Comparison of ENCODE assay signal across 21 cellular contexts in genomic region chr4:81538712-81539432, GRCh38.
DNase-seq lines count a peak whose midpoint lies in the region; ATAC-seq and TF ChIP-seq lines count a peak whose summit lies in the region.
"Had no signal": no experiment of that assay in that cellular context is flagged by ENCODE, and none has a peak within 500 bp of the region (broad histone marks: within the 10 kb centered on the region; RNA-seq: fewer than 3 reads in every experiment).

No MANE protein-coding gene starts in this region.

- H3K79me2 ChIP-seq in GM23338 (replicated peaks; ENCODE audit: insufficient read depth): no peaks in the 10 kb centered on the region

- no peaks in the 10 kb centered on the region for H3K36me3 Mint-ChIP-seq in GM23338 (ENCODE audit: low read depth)
- no peaks in the 10 kb centered on the region for H3K36me3 Mint-ChIP-seq in naive B cell
- peaks cover 17% of the 10 kb centered on the region for H3K36me3 Mint-ChIP-seq in nephron progenitor cell (ENCODE audit: low read depth)
- H3K36me3 Mint-ChIP-seq: CD4-positive, CD25-positive, alpha-beta regulatory T cell had no signal

- DNase-seq in DMS153 (lab: John Stamatoyannopoulos, UW) (peak; percentile 54), DMS153 treated with DMSO at 0.1 percent for 48 hours (lab: John Stamatoyannopoulos, UW; ENCODE audit: unreplicated experiment) (no peak), GM23338 (ENCODE audit: low spot score) (no peak), SK-N-MC (ENCODE audit: low read depth, low spot score) (no peak), naive B cell (no peak), NCI-H2029 (lab: John Stamatoyannopoulos, UW) (no peak), nephron progenitor cell (no peak)
- DNase-seq: AML-193; CD4-positive, CD25-positive, alpha-beta regulatory T cell; COR-L47; DMS 273 treated with DMSO at 0.1 percent for 48 hours; H7; HFFc6; NCI-H1048; NCI-H146; NCI-H2081; SIG-M5; T-helper 17 cell had no signal

- H3K4me3 ChIP-seq in GM23338 (no peak overlapping the region), SK-N-MC (peak overlapping the region; percentile 12; the same call in 1 of the 2 replicates)

- no peak overlapping the region for H3K9ac ChIP-seq in SK-N-MC (ENCODE audit: insufficient read length)
- H3K9ac ChIP-seq: KMS-11 had no signal

- H2AFZ ChIP-seq in GM23338: 0 out of 2 replicates have a peak overlapping the region, but pooled peaks have one; percentile 5

- no peaks in the 10 kb centered on the region for H3K27me3 ChIP-seq in GM23338 (ENCODE audit: insufficient read depth)

- no peaks in the 10 kb centered on the region for H3K9me2 ChIP-seq in GM23338 (ENCODE audit: insufficient read depth)

- H3K4me2 ChIP-seq in GM23338: no peak overlapping the region
- H3K4me2 ChIP-seq: KMS-11 had no signal

- H3K27me3 Mint-ChIP-seq in GM23338 (ENCODE audit: insufficient read depth, low read depth, poor library complexity) (peaks cover 4% of the 10 kb centered on the region), naive B cell (no peaks in the 10 kb centered on the region), nephron progenitor cell (ENCODE audit: low read depth, poor library complexity) (peaks cover 3% of the 10 kb centered on the region)
- H3K27me3 Mint-ChIP-seq: T-helper 17 cell had no signal

- H3K9me3 ChIP-seq in SK-N-MC (ENCODE audit: low read depth, low read length): no peaks in the 10 kb centered on the region

- no peaks in the 10 kb centered on the region for H3K4me1 ChIP-seq in GM23338 (ENCODE audit: insufficient read depth)

- H3K36me3 ChIP-seq in GM23338 (ENCODE audit: insufficient read depth): no peaks in the 10 kb centered on the region
- H3K36me3 ChIP-seq in SK-N-MC (ENCODE audit: insufficient read depth, low read length): no peaks in the 10 kb centered on the region

- ATAC-seq in GM23338 (no peak), naive B cell (ENCODE audit: low read depth in 2 of 2) (peak; percentile 34 to 53), GM21786 (IDR thresholded peaks at IDR 0.05; ENCODE audit: unreplicated experiment) (no peak)
- ATAC-seq: T-helper 17 cell had no signal

- H3K4me1 Mint-ChIP-seq in GM23338: no peaks in the 10 kb centered on the region
- H3K4me1 Mint-ChIP-seq in naive B cell: peaks cover 10 to 17% (median 14%) of the 10 kb centered on the region in 3 donors
- H3K4me1 Mint-ChIP-seq in nephron progenitor cell: peaks cover 10% of the 10 kb centered on the region
- H3K4me1 Mint-ChIP-seq: CD4-positive, CD25-positive, alpha-beta regulatory T cell had no signal

- no peak overlapping the region for H3K4me3 Mint-ChIP-seq in GM23338
- H3K4me3 Mint-ChIP-seq in naive B cell: peak overlapping the region in 1 of 8 donors; percentile 8
- no peak overlapping the region for H3K4me3 Mint-ChIP-seq in nephron progenitor cell
- H3K4me3 Mint-ChIP-seq: CD4-positive, CD25-positive, alpha-beta regulatory T cell; HFFc6; T-helper 17 cell had no signal

- TF ChIP-seq CTCF in GM23338 (conservative IDR thresholded peaks at IDR 0.05; ENCODE audit: low read depth in 2 of 2) (no peak), nephron progenitor cell (IDR thresholded peaks at IDR 0.05) (no peak)

- H3K9me3 Mint-ChIP-seq in GM23338 (0 out of 3 replicates have a peak, but pooled peaks cover 6% of the 10 kb centered on the region), naive B cell (peaks cover 4 to 14% (median 9%) of the 10 kb centered on the region in 7 donors), nephron progenitor cell (peaks cover 35% of the 10 kb centered on the region)

- H3K27ac ChIP-seq in GM23338 (ENCODE audit: low read depth) (no peak overlapping the region), SK-N-MC (no peak overlapping the region)
- H3K27ac ChIP-seq: 22Rv1, KMS-11 had no signal

- H4K20me1 ChIP-seq in GM23338 (replicated peaks; ENCODE audit: insufficient read depth): no peaks in the 10 kb centered on the region

- H3K27ac Mint-ChIP-seq in GM23338 (no peak overlapping the region), naive B cell (peak overlapping the region; percentile 29 to 83 (median 62)), nephron progenitor cell (no peak overlapping the region)
- H3K27ac Mint-ChIP-seq: CD4-positive, CD25-positive, alpha-beta regulatory T cell; HFFc6; T-helper 17 cell had no signal

- no peaks in the 10 kb centered on the region for H3F3A ChIP-seq in GM23338 (replicated peaks; ENCODE audit: low read depth)

TF ChIP-seq in GM23338, 12 proteins besides CTCF, POLR2A, EP300 and RAD21:
- no peak for TF ChIP-seq CREB1 (CRISPR knock-in tag; IDR thresholded peaks at IDR 0.05; ENCODE audit: low read depth)
- TF ChIP-seq EZH2 (IDR thresholded peaks at IDR 0.05; ENCODE audit: low read depth, unreplicated experiment): no peak
- TF ChIP-seq ZNF331 (CRISPR knock-in tag; IDR thresholded peaks at IDR 0.05; ENCODE audit: low read depth): no peak
- no peak for TF ChIP-seq POLR2AphosphoS5 (IDR thresholded peaks at IDR 0.05; ENCODE audit: low read depth)
- TF ChIP-seq NANOG (IDR thresholded peaks at IDR 0.05; ENCODE audit: borderline replicate concordance): no peak
- TF ChIP-seq ZNF462 (CRISPR knock-in tag; IDR thresholded peaks at IDR 0.05): no peak
- no peak for TF ChIP-seq ZNF114 (CRISPR knock-in tag; IDR thresholded peaks at IDR 0.05)
- TF ChIP-seq EZH2phosphoT487 (IDR thresholded peaks at IDR 0.05; ENCODE audit: unreplicated experiment): no peak
- no peak for TF ChIP-seq STAT1 (IDR thresholded peaks at IDR 0.05; ENCODE audit: unreplicated experiment)

Comparison
In these comparisons a context has a peak if more than half of its experiments do, and no peak if none do; other contexts are left out.
1. ATAC-seq: peak in naive B cell (2 of 2); none in GM23338 (single experiment) and GM21786 (single experiment).
2. H3K27ac Mint-ChIP-seq: peak in naive B cell (6 of 6); none in GM23338 (single experiment) and nephron progenitor cell (single experiment).